Comparison of ENCODE assay signal across 8 cellular contexts in genomic region chr14:105527381-105528196, GRCh38. TPM values are rescaled to one million over a fixed set of nuclear protein-coding genes. Genes with fewer than 3 reads are reported as not detected.
DNase-seq lines count a peak whose midpoint lies in the region; ATAC-seq and TF ChIP-seq lines count a peak whose summit lies in the region.

No MANE protein-coding gene starts in this region.

- no peaks in the 10 kb centered on the region for H3K9me3 ChIP-seq in T-helper 17 cell (ENCODE audit: control insufficient read depth, low read length, poor library complexity, severe bottlenecking)

- no peak for ATAC-seq in T-helper 17 cell
- ATAC-seq in HG03565 (IDR thresholded peaks at IDR 0.05; ENCODE audit: unreplicated experiment): no peak

- no peaks in the 10 kb centered on the region for H3K36me3 Mint-ChIP-seq in T-helper 17 cell (ENCODE audit: low read depth)

- peak overlapping the region; percentile 93 for H3K4me3 Mint-ChIP-seq in T-helper 17 cell

- peak overlapping the region; percentile 53; the same call in 1 of the 2 replicates for H3K4me3 ChIP-seq in GM08714 (ENCODE audit: low read length)
- H3K4me3 ChIP-seq in foreskin fibroblast (ENCODE audit: low read depth in 1 of 2, low read length in 2 of 2): peak overlapping the region; percentile 45 to 59
- peak overlapping the region; percentile 36 for H3K4me3 ChIP-seq in retinal pigment epithelial cell (ENCODE audit: low read length)

- H3K27ac Mint-ChIP-seq in T-helper 17 cell: peak overlapping the region; percentile 14

- H3K4me1 Mint-ChIP-seq in T-helper 17 cell: peaks cover 23% of the 10 kb centered on the region

- peaks cover 6% of the 10 kb centered on the region for H3K27me3 Mint-ChIP-seq in T-helper 17 cell

- TF ChIP-seq CTCF in foreskin fibroblast (IDR thresholded peaks at IDR 0.05; ENCODE audit: low read depth, low read length) (no peak), retinal pigment epithelial cell (conservative IDR thresholded peaks at IDR 0.05; ENCODE audit: low read depth, low read length) (no peak)

- no peak for DNase-seq in T-helper 17 cell
- DNase-seq in foreskin fibroblast: no peak
- no peak for DNase-seq in retinal pigment epithelial cell (ENCODE audit: low read depth)
- no peak for DNase-seq in cortex of kidney (lab: John Stamatoyannopoulos, UW)
- DNase-seq in retina: no peak
- DNase-seq in activated CD8-positive, alpha-beta memory T cell treated with anti-CD3 and anti-CD28 coated beads, Interleukin-2, amount 50 U/mL, for 4 hours: no peak

RNA-seq across cellular contexts. Expression of gene TMEM121, which starts 1.2 kb away (rescaled TPM):
- 1 to 10 TPM in 1 of 2 donors, under 1 TPM in 1; 0.85 to 2.6 TPM for total RNA-seq in T-helper 17 cell

RNA-seq across cellular contexts. Expression of gene TEDC1, which starts 36.5 kb away (rescaled TPM):
- total RNA-seq in T-helper 17 cell: 100 to 1,000 TPM; 141 to 361 TPM

RNA-seq across cellular contexts. Expression of gene CRIP1, which starts 40.9 kb away (rescaled TPM):
- total RNA-seq in T-helper 17 cell: 100 to 1,000 TPM; 451 to 842 TPM

RNA-seq across cellular contexts. Expression of gene CRIP2, which starts 53.0 kb away (rescaled TPM):
- total RNA-seq in T-helper 17 cell: 10 to 100 TPM; 51.6 to 58.8 TPM
